8 cellular contexts compared by ENCODE assay signal in genomic region chr18:2655954-2656236, GRCh38. TPM values are rescaled to one million over a fixed set of nuclear protein-coding genes. Genes with fewer than 3 reads are reported as not detected.
A peak's percentile ranks its signal among the peaks of the same experiment; 100 is the strongest.
DNase-seq lines count a peak whose midpoint lies in the region; ATAC-seq, FAIRE-seq and TF ChIP-seq lines count a peak whose summit lies in the region.

No MANE protein-coding gene starts in this region.

- no peak overlapping the region for H2BK120ac ChIP-seq in H1 (replicated peaks; ENCODE audit: low read depth, low read length)

- peak overlapping the region; percentile 83 for H3K9ac ChIP-seq in OCI-LY1 (ENCODE audit: low read length)
- peak overlapping the region; percentile 62 to 95 (median 86) for H3K9ac ChIP-seq in H1 (replicated peaks in 1 of 4; ENCODE audit: extremely low read depth in 1 of 4, low read depth in 3 of 4, low read length in 3 of 4)

- BruUV-seq in Caco-2 (replicated peaks; lab: Mats Ljungman, UMichigan) = no TSS peak

- no peak overlapping the region for H2BK12ac ChIP-seq in H1 (ENCODE audit: low read depth, low read length)

- intact Hi-C loops in Caco-2 (cut with micrococcal nuclease; ENCODE audit: unreplicated experiment) = loop anchor here (5.0 to 10.0 kb wide), 2 partner anchors 84 to 331 kb away; partner anchors contain the start of genes METTL4 and NDC80

- H3K14ac ChIP-seq in H1 (ENCODE audit: insufficient read length) = no peak overlapping the region

- H3K23ac ChIP-seq in H1 (ENCODE audit: insufficient read length) = no peak overlapping the region

- no peaks in the 10 kb centered on the region for H3F3A ChIP-seq in OCI-LY1 (ENCODE audit: insufficient read depth, low read length)

- no peaks in the 10 kb centered on the region for H3K9me2 ChIP-seq in OCI-LY1 (ENCODE audit: low read depth, low read length)

- peaks cover 21% of the 10 kb centered on the region for H3K23me2 ChIP-seq in H1 (ENCODE audit: low read depth, low read length)

- WGBS in H1 (ENCODE audit: extremely low coverage in 1 of 2, insufficient coverage in 1 of 2, insufficient read length in 1 of 2, insufficient replicate concordance in 2 of 2, low coverage in 1 of 2, low lambda C conversion rate in 2 of 2, missing lambda C conversion rate in 1 of 2), 2 experiments = 1% methylated on average over 30 of the region's 37 CpGs; no CpG with 5 or more reads in 1 of the 2 experiments

- H4K8ac ChIP-seq in H1 (ENCODE audit: extremely low read depth, insufficient read depth, low read length) = peak overlapping the region; percentile 85; the same call in 1 of the 2 replicates

- POLR2A ChIA-PET in Caco-2 (lab: Charles Lee) (interaction anchor here (0.9 kb wide), 1 partner anchor 85 kb away, joined by 4 read pairs; the partner anchor contains the start of genes METTL4 and NDC80), H1 (lab: Charles Lee; ENCODE audit: partially characterized antibody) (interaction anchor here (0.7 to 2.0 kb wide), 20 partner anchors 8 to 590 kb away, joined by 3 to 9 read pairs (median 4); partner anchors contain the start of genes METTL4 and NDC80)

- DNase-seq in Caco-2 = peak in 1 of 2 experiments; percentile 58
- DNase-seq in H1 (ENCODE audit: low read depth in 1 of 2, low spot score in 2 of 2) = no peak
- DNase-seq in COLO829 (ENCODE audit: low spot score) = no peak
- DNase-seq in NCI-H187 (lab: John Stamatoyannopoulos, UW) = no peak

- H3K56ac ChIP-seq in H1 (replicated peaks; ENCODE audit: insufficient read length, low read depth, low read length) = peak overlapping the region; percentile 69

- CTCF ChIA-PET in Caco-2 (lab: Charles Lee) (no interaction called here), H1 (lab: Charles Lee; ENCODE audit: partially characterized antibody) (no interaction called here)

- H3K4ac ChIP-seq in H1 (replicated peaks; ENCODE audit: insufficient read length, low read depth, low read length) = no peak overlapping the region

- no peak for FAIRE-seq in H1 (lab: Jason Lieb, UNC)

- no peaks in the 10 kb centered on the region for H3K27me3 Mint-ChIP-seq in Caco-2 (ENCODE audit: insufficient read depth, unreplicated experiment)

- H3K4me1 Mint-ChIP-seq in Caco-2 (ENCODE audit: low read depth, unreplicated experiment) = peaks cover 7% of the 10 kb centered on the region

- peaks cover 6% of the 10 kb centered on the region; the same call in 1 of the 2 replicates for H3K79me1 ChIP-seq in H1 (ENCODE audit: low read depth, low read length)

- TF ChIP-seq EP300 in H1 (IDR thresholded peaks at IDR 0.05; ENCODE audit: borderline replicate concordance in 1 of 2, low read depth in 2 of 2, low read length in 2 of 2) = no peak

- no peak overlapping the region for H2BK15ac ChIP-seq in H1 (ENCODE audit: low read length)

- H4K20me1 ChIP-seq in OCI-LY1 (ENCODE audit: insufficient read depth, low read length) (no peaks in the 10 kb centered on the region), H1 (replicated peaks in 1 of 2; ENCODE audit: control insufficient read depth in 1 of 2, insufficient read depth in 2 of 2, low read length in 2 of 2) (peaks cover 9 to 13% of the 10 kb centered on the region in 2 experiments)

- H3K27ac Mint-ChIP-seq in Caco-2 (ENCODE audit: unreplicated experiment) = peak overlapping the region; percentile 21

- H3K4me3 ChIP-seq in Caco-2 (ENCODE audit: low read depth, low read length) (peak overlapping the region; percentile 88), OCI-LY1 (ENCODE audit: low read depth, low read length, poor library complexity, severe bottlenecking) (peak overlapping the region; percentile 98), H1 (ENCODE audit: extremely low read depth in 1 of 4, insufficient read depth in 2 of 4, low read depth in 3 of 4, low read length in 4 of 4) (peak overlapping the region; percentile 66 to 97 (median 86)), neutrophil (ENCODE audit: low read depth in 1 of 2, low read length in 1 of 2) (peak overlapping the region; percentile 94 to 97)

- no peaks in the 10 kb centered on the region for H3K9me3 ChIP-seq in Caco-2
- no peaks in the 10 kb centered on the region for H3K9me3 ChIP-seq in OCI-LY1 (ENCODE audit: low read length)
- H3K9me3 ChIP-seq in H1 (ENCODE audit: insufficient read depth in 2 of 2, low read depth in 1 of 2, low read length in 1 of 2) = no peaks in the 10 kb centered on the region
- H3K9me3 ChIP-seq in neutrophil = no peaks in the 10 kb centered on the region

- H4K91ac ChIP-seq in H1 (replicated peaks; ENCODE audit: insufficient read length, low read length) = no peak overlapping the region

- TF ChIP-seq CTCF in Caco-2 (IDR thresholded peaks at IDR 0.05; ENCODE audit: insufficient read depth in 1 of 2, low read depth in 1 of 2, low read length in 1 of 2, severe bottlenecking in 1 of 2, unreplicated experiment in 1 of 2) (no peak), OCI-LY1 (IDR thresholded peaks at IDR 0.05; ENCODE audit: low read length) (no peak), H1 (IDR thresholded peaks at IDR 0.05; ENCODE audit: control extremely low read depth in 1 of 3, insufficient read depth in 1 of 3, low read depth in 1 of 3, low read length in 3 of 3) (no peak), neutrophil (IDR thresholded peaks at IDR 0.05) (peak; percentile 7)

- peak overlapping the region; percentile 70 for H3K4me3 Mint-ChIP-seq in Caco-2 (ENCODE audit: unreplicated experiment)

- ATAC-seq in GM21717 (IDR thresholded peaks at IDR 0.05; ENCODE audit: unreplicated experiment) = peak; percentile 20
- ATAC-seq in GM18519 (IDR thresholded peaks at IDR 0.05; ENCODE audit: low FRiP score, unreplicated experiment) = no peak

- H3K27me3 ChIP-seq in Caco-2 (replicated peaks; ENCODE audit: control insufficient read depth, insufficient read depth, low read length) (no peaks in the 10 kb centered on the region), OCI-LY1 (ENCODE audit: insufficient read depth, low read length) (no peaks in the 10 kb centered on the region), H1 (replicated peaks in 1 of 4; ENCODE audit: control insufficient read depth in 3 of 4, extremely low read depth in 1 of 4, insufficient read depth in 3 of 4, low read length in 3 of 4) (peaks cover 3 to 25% (median 22%) of the 10 kb centered on the region in 4 experiments), neutrophil (no peaks in the 10 kb centered on the region)

- H2AK5ac ChIP-seq in H1 (ENCODE audit: low read depth, low read length) = no peak overlapping the region

- no peak for TF ChIP-seq RAD21 in H1 (IDR thresholded peaks at IDR 0.05 in 1 of 2, conservative IDR thresholded peaks at IDR 0.05 in 1 of 2; ENCODE audit: low read depth in 2 of 2, low read length in 2 of 2)

- peaks cover 28% of the 10 kb centered on the region for H3K4me1 ChIP-seq in Caco-2
- H3K4me1 ChIP-seq in OCI-LY1 (ENCODE audit: insufficient read depth, low read length, severe bottlenecking) = peaks cover 23% of the 10 kb centered on the region
- peaks cover 0 to 9% (median 4%) of the 10 kb centered on the region in 4 experiments; a peak in 5 of 7 replicates for H3K4me1 ChIP-seq in H1 (replicated peaks in 1 of 4; ENCODE audit: control insufficient read depth in 3 of 4, insufficient read depth in 4 of 4, low read length in 3 of 4)
- peaks cover 68 to 71% of the 10 kb centered on the region in 2 experiments for H3K4me1 ChIP-seq in neutrophil (ENCODE audit: control insufficient read depth in 1 of 2, insufficient read depth in 1 of 2, low read depth in 1 of 2, low read length in 1 of 2)

- peak in 1 of 2 experiments; percentile 13; a peak in 1 of 3 replicates for TF ChIP-seq POLR2A in H1 (IDR thresholded peaks at IDR 0.05; ENCODE audit: control extremely low read depth in 1 of 2, low read depth in 2 of 2, low read length in 2 of 2)

- no peak overlapping the region for H2BK5ac ChIP-seq in H1 (ENCODE audit: low read depth, low read length)

- H3K4me2 ChIP-seq in OCI-LY1 (ENCODE audit: low read length) (peak overlapping the region; percentile 77), H1 (ENCODE audit: insufficient read depth in 1 of 2, low read depth in 2 of 2, low read length in 2 of 2) (peak overlapping the region; percentile 89 to 91)

- H3K36me3 ChIP-seq in Caco-2 (ENCODE audit: control insufficient read depth, insufficient read depth, low read length) = no peaks in the 10 kb centered on the region
- H3K36me3 ChIP-seq in OCI-LY1 (ENCODE audit: insufficient read depth, low read length) = peaks cover 5% of the 10 kb centered on the region
- no peaks in the 10 kb centered on the region for H3K36me3 ChIP-seq in H1 (ENCODE audit: control insufficient read depth in 2 of 4, insufficient read depth in 4 of 4, low read length in 3 of 4)
- peaks cover 25% of the 10 kb centered on the region for H3K36me3 ChIP-seq in neutrophil

- H3K36me3 Mint-ChIP-seq in Caco-2 (ENCODE audit: insufficient read depth, unreplicated experiment) = peaks cover 40% of the 10 kb centered on the region

- H2BK20ac ChIP-seq in H1 (ENCODE audit: low read length) = no peak overlapping the region

- H3K79me2 ChIP-seq in OCI-LY1 (ENCODE audit: insufficient read depth, low read length) (peaks cover 50% of the 10 kb centered on the region), H1 (ENCODE audit: control insufficient read depth in 1 of 2, insufficient read depth in 2 of 2, low read length in 2 of 2) (peaks cover 0 to 45% of the 10 kb centered on the region in 2 experiments; a peak in 2 of 4 replicates)

- H3K27ac ChIP-seq in OCI-LY1 (ENCODE audit: low read depth, low read length, poor library complexity, severe bottlenecking) (peak overlapping the region; percentile 82), H1 (ENCODE audit: low read depth, low read length) (peak overlapping the region; percentile 69; the same call in 1 of the 2 replicates), neutrophil (peak overlapping the region; percentile 100)

- no peak overlapping the region for H2AFZ ChIP-seq in OCI-LY1 (ENCODE audit: low read length)
- H2AFZ ChIP-seq in H1 (ENCODE audit: low read length) = no peak overlapping the region

- H3K9me3 Mint-ChIP-seq in Caco-2 (ENCODE audit: unreplicated experiment) = no peaks in the 10 kb centered on the region

- peak overlapping the region; percentile 90; the same call in 1 of the 2 replicates for H3K18ac ChIP-seq in H1 (ENCODE audit: extremely low read depth, low read length)

- no peak overlapping the region for H4K5ac ChIP-seq in H1 (ENCODE audit: insufficient read length, low read depth, low read length)

TF ChIP-seq in H1, 55 proteins besides CTCF, POLR2A, EP300 and RAD21 (continues in another document):
- no peak for TF ChIP-seq BCL11A (IDR thresholded peaks at IDR 0.05; ENCODE audit: low read depth in 2 of 2, low read length in 2 of 2)
- TF ChIP-seq JUN (IDR thresholded peaks at IDR 0.05; ENCODE audit: low read depth, low read length) = no peak
- TF ChIP-seq TAF7 (optimal IDR thresholded peaks at IDR 0.05; ENCODE audit: borderline replicate concordance, low read depth, low read length) = peak; percentile 22

RNA-seq across cellular contexts. Expression of gene SMCHD1, which starts 0.4 kb away (rescaled TPM):
- total RNA-seq in Caco-2 (2022) = 56.6 and 57.4 TPM in 2 replicates
- 32.0 and 32.4 TPM in 2 replicates for total RNA-seq in H1 (2021; fragmentation: NEBNext Ultra II Directional; extraction: Animal tissue kit (Norgen Biotek cat#: 25700))
- polyA plus RNA-seq in H1 (2011; rRNA removed) = 4.5 and 9.3 TPM in 2 replicates
- 10.3 TPM for polyA plus RNA-seq in H1 (2011; cell fraction: cytosol; rRNA removed)
- polyA plus RNA-seq in H1 (2011; cell fraction: nucleus; rRNA removed) = 8.2 TPM
- 12.7 to 24.1 TPM (median 17.1 TPM) in 4 replicates for polyA plus RNA-seq in H1 (2012, experiment 1 of 2)
- 0.68 TPM for polyA plus RNA-seq in H1 (2012, experiment 2 of 2)
- polyA plus RNA-seq in H1 (2013, experiment 1 of 2) = 13.5 TPM
- 12.6 TPM for polyA plus RNA-seq in H1 (2013, experiment 2 of 2)
- polyA minus RNA-seq in H1 (2011; rRNA and poly(A)+ RNA removed) = 27.9 and 41.4 TPM in 2 replicates
- polyA minus RNA-seq in H1 (2011; cell fraction: cytosol; rRNA and poly(A)+ RNA removed) = 46.4 TPM
- polyA minus RNA-seq in H1 (2011; cell fraction: nucleus; rRNA and poly(A)+ RNA removed) = 85.6 TPM
